Comparison of ENCODE assay signal across 16 cellular contexts in the genomic region with DNA sequence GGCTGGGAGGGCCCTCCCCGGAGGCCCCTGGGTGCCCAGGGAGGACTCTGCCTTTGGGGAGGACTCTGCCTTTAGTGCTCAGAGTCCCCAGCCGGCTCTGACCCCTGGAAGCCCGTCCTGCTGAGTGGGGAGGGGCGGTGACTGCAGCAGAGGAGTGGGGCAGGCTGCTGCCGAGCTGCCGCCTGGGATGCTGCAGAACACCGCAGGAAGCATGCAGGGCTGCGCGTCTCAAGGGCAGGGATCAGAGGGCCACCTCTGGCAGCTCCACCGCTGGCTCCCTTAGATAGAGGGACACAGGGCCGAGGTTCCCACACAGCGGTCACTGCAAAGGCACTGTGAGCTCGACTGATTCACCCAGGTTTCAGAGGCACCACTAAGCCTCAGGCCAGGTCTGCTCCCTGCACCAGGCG.
"Had no signal": no experiment of that assay in that cellular context is flagged by ENCODE, and none has a peak within 500 bp of the region (broad histone marks: within the 10 kb centered on the region; RNA-seq: fewer than 3 reads in every experiment).

No MANE protein-coding gene starts in this region.

- H3K9me3 ChIP-seq: mucosa of descending colon, pancreas, spleen had no signal

- H3K36me3 ChIP-seq: pancreas, spleen had no signal

- H3K4me1 Mint-ChIP-seq: endodermal cell had no signal

- H3K9me3 Mint-ChIP-seq: activated CD4-positive, alpha-beta memory T cell treated with anti-CD3 and anti-CD28 coated beads for 36 hours; activated naive CD8-positive, alpha-beta T cell treated with anti-CD3 and anti-CD28 coated beads for 36 hours; endodermal cell; immature natural killer cell had no signal

- H3K27ac ChIP-seq: pancreas, spleen had no signal

- H3K27ac Mint-ChIP-seq: activated CD4-positive, alpha-beta memory T cell treated with anti-CD3 and anti-CD28 coated beads for 36 hours; activated naive CD8-positive, alpha-beta T cell treated with anti-CD3 and anti-CD28 coated beads for 36 hours; endodermal cell; immature natural killer cell had no signal

- H3K4me3 Mint-ChIP-seq: activated CD4-positive, alpha-beta memory T cell treated with anti-CD3 and anti-CD28 coated beads for 36 hours; activated naive CD8-positive, alpha-beta T cell treated with anti-CD3 and anti-CD28 coated beads for 36 hours; endodermal cell; immature natural killer cell had no signal

- H3K4me1 ChIP-seq: pancreas had no signal

- DNase-seq: activated CD4-positive, alpha-beta memory T cell treated with anti-CD3 and anti-CD28 coated beads for 36 hours; activated gamma-delta T cell treated with Interleukin-2 at 50 U/mL for 16 hours; activated naive CD8-positive, alpha-beta T cell treated with anti-CD3 and anti-CD28 coated beads for 36 hours; activated T-cell treated with anti-CD3 and anti-CD28 coated beads, Interleukin-2, amount 50 U/mL, for 48 hours; anterior cingulate cortex; endodermal cell; erythroblast; immature natural killer cell; mucosa of descending colon; retina; spleen; stimulated activated CD4-positive, alpha-beta T cell treated with anti-CD3 and anti-CD28 coated beads, Interleukin-1b, Interleukin-23, amount 100 ng/mL, for 48 hours; stimulated activated naive CD4-positive, alpha-beta T cell; T-helper 9 cell; trophoblast cell had no signal

- ATAC-seq: mucosa of descending colon had no signal

- H3K36me3 Mint-ChIP-seq: activated CD4-positive, alpha-beta memory T cell treated with anti-CD3 and anti-CD28 coated beads for 36 hours; activated naive CD8-positive, alpha-beta T cell treated with anti-CD3 and anti-CD28 coated beads for 36 hours; immature natural killer cell had no signal

- H3K4me3 ChIP-seq: mucosa of descending colon, pancreas, spleen had no signal
